Comparison of ENCODE assay signal across 25 cellular contexts in genomic region chr13:101749584-101749983, GRCh38.
"Had no signal": no experiment of that assay in that cellular context is flagged by ENCODE, and none has a peak within 500 bp of the region (broad histone marks: within the 10 kb centered on the region; RNA-seq: fewer than 3 reads in every experiment).

No MANE protein-coding gene starts in this region.

- H3K4me1 ChIP-seq: esophagus muscularis mucosa, foreskin keratinocyte, gastroesophageal sphincter, lower lobe of right lung had no signal

- H3K27me3 ChIP-seq: dorsolateral prefrontal cortex, esophagus muscularis mucosa, foreskin keratinocyte, gastroesophageal sphincter, heart left ventricle, hepatocyte had no signal

- H3K4me2 ChIP-seq: hepatocyte had no signal

- H2AFZ ChIP-seq: hepatocyte had no signal

- H3K36me3 ChIP-seq: esophagus muscularis mucosa, gastroesophageal sphincter, heart left ventricle, left ventricle myocardium inferior, lower lobe of right lung had no signal

- H3K9me3 ChIP-seq: esophagus muscularis mucosa, gastroesophageal sphincter, heart left ventricle, left ventricle myocardium inferior, lower lobe of right lung had no signal

- H3K79me2 ChIP-seq: hepatocyte had no signal

- FAIRE-seq: colon, endothelial cell of umbilical vein, frontal cortex, kidney had no signal

- H3K27ac ChIP-seq: coronary artery, dorsolateral prefrontal cortex, esophagus muscularis mucosa, foreskin keratinocyte, gastroesophageal sphincter, heart left ventricle, hepatocyte, left ventricle myocardium inferior, lower lobe of right lung had no signal

- H3K4me3 ChIP-seq: coronary artery, dorsolateral prefrontal cortex, esophagus muscularis mucosa, gastroesophageal sphincter, heart left ventricle, hepatocyte, left ventricle myocardium inferior, lower lobe of right lung had no signal

- ATAC-seq: foreskin keratinocyte; heart left ventricle; left colon; left lobe of liver; lower lobe of right lung; naive thymus-derived CD4-positive, alpha-beta T cell had no signal

- DNase-seq: dermis blood vessel endothelial cell; dorsolateral prefrontal cortex; effector CD4-positive, alpha-beta T cell; effector memory CD4-positive, alpha-beta T cell; foreskin keratinocyte; heart left ventricle; hypothalamus; immature natural killer cell; islet precursor cell; kidney; kidney glomerular epithelial cell; left colon; left ventricle myocardium inferior; lower lobe of right lung; mesendoderm; midbrain; naive thymus-derived CD4-positive, alpha-beta T cell had no signal
